29 cellular contexts compared by ENCODE assay signal in the genomic region with DNA sequence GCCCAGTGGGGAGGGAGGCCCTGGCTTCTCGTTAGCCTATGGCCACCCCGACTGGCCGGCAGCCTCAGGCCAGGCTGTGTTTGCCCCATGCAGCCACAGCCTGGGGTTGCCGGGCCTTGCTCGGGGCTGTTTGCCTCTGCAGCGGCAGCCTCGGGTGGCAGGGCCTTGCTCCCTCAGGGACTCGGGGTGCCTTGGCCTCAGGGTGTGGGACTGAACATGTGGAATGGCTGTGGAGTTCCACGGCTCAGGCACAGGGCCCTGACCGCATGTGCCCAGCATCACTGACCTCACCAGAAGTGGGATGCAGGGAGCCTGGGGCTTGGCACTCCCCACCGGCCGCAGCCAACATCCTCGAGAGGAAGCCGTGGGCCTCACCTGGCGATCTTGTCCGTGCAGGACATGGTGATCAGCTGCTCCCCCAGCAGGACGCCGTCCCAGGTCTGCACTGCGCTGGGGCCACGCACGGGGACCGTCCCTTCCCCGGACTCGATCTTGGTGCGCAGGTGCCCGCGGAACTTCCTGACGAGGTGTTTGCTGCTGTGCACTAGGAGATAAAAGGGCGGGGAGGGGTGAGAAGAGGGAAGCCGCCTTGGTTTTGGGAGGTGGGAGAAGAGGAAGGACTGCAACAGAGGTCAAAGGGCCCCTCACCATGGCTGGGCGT.
"Had no signal": no experiment of that assay in that cellular context is flagged by ENCODE, and none has a peak within 500 bp of the region (broad histone marks: within the 10 kb centered on the region; RNA-seq: fewer than 3 reads in every experiment).

No MANE protein-coding gene starts in this region.

- H3K9ac ChIP-seq: SK-N-SH had no signal

- H3K36me3 ChIP-seq: colonic mucosa, gastrocnemius medialis, pancreas, transverse colon, WERI-Rb-1 had no signal

- H3K9me3 ChIP-seq: body of pancreas, colonic mucosa, gastrocnemius medialis, pancreas, psoas muscle, SK-N-SH, testis, transverse colon had no signal

- H3K9me3 Mint-ChIP-seq: activated CD4-positive, alpha-beta memory T cell treated with anti-CD3 and anti-CD28 coated beads, Interleukin-2, amount 10 ng/mL, durations not matched to agents 7 days and 5 days; activated naive CD4-positive, alpha-beta T cell treated with anti-CD3 and anti-CD28 coated beads, Interleukin-2, amount 50 U/mL, for 72 hours; activated T-cell treated with anti-CD3 and anti-CD28 coated beads, Interleukin-2, amount 50 U/mL, for 72 hours; memory B cell; T-helper 1 cell treated with Interleukin-12 subunit alpha and Interleukin-12 subunit beta and Interleukin-4 antibody, amounts not matched to agents 30 μg/mL and 1 μg/mL, for 36 hours had no signal

- DNase-seq: activated CD4-positive, alpha-beta memory T cell treated with anti-CD3 and anti-CD28 coated beads, Interleukin-2, amount 10 ng/mL, durations not matched to agents 7 days and 5 days; activated CD4-positive, alpha-beta T cell treated with anti-CD3 and anti-CD28 coated beads for 48 hours; activated naive CD4-positive, alpha-beta T cell; activated T-cell treated with anti-CD3 and anti-CD28 coated beads, Interleukin-2, amount 50 U/mL, for 72 hours; body of pancreas; cerebellar nuclear complex; colonic mucosa; effector memory CD4-positive, alpha-beta T cell; erythroblast; gastrocnemius medialis; glutamatergic neuron; pancreas; psoas muscle; SK-N-SH; stimulated activated CD4-positive, alpha-beta T cell treated with anti-CD3 and anti-CD28 coated beads, Interleukin-15, amount 100 ng/mL, for 24 hours; stimulated activated CD4-positive, alpha-beta T cell treated with anti-CD3 and anti-CD28 coated beads, Interleukin-2, amount 100 ng/mL, for 24 hours; stimulated activated naive B cell treated with anti-CD40 and anti-IgM and Interleukin-4, amounts not matched to agents 10 μg/mL and 1 μg/mL and 100 μg/mL, for 72 hours; SW 1271; T-helper 9 cell; testis; transverse colon; WERI-Rb-1 had no signal

- H3K4me1 Mint-ChIP-seq: activated CD4-positive, alpha-beta memory T cell treated with anti-CD3 and anti-CD28 coated beads, Interleukin-2, amount 10 ng/mL, durations not matched to agents 7 days and 5 days; memory B cell; stimulated activated naive B cell treated with anti-CD40 and anti-IgM and Interleukin-4, amounts not matched to agents 10 μg/mL and 1 μg/mL and 100 μg/mL, for 72 hours had no signal

- H3K4me2 ChIP-seq: SK-N-SH, smooth muscle cell had no signal

- H3K27me3 ChIP-seq: body of pancreas, colonic mucosa, dorsolateral prefrontal cortex, gastrocnemius medialis, pancreas, testis, transverse colon had no signal

- H3K4me3 ChIP-seq: body of pancreas, colonic mucosa, dorsolateral prefrontal cortex, gastrocnemius medialis, pancreas, psoas muscle, smooth muscle cell, testis, transverse colon had no signal

- H3K36me3 Mint-ChIP-seq: activated naive CD4-positive, alpha-beta T cell treated with anti-CD3 and anti-CD28 coated beads, Interleukin-2, amount 50 U/mL, for 72 hours; naive thymus-derived CD8-positive, alpha-beta T cell; stimulated activated naive B cell treated with anti-CD40 and anti-IgM and Interleukin-4, amounts not matched to agents 10 μg/mL and 1 μg/mL and 100 μg/mL, for 72 hours had no signal

- H3K4me3 Mint-ChIP-seq: activated CD4-positive, alpha-beta memory T cell treated with anti-CD3 and anti-CD28 coated beads, Interleukin-2, amount 10 ng/mL, durations not matched to agents 7 days and 5 days; activated T-cell treated with anti-CD3 and anti-CD28 coated beads, Interleukin-2, amount 50 U/mL, for 72 hours; memory B cell; naive thymus-derived CD8-positive, alpha-beta T cell; stimulated activated naive B cell treated with anti-CD40 and anti-IgM and Interleukin-4, amounts not matched to agents 10 μg/mL and 1 μg/mL and 100 μg/mL, for 72 hours; T-helper 1 cell treated with Interleukin-12 subunit alpha and Interleukin-12 subunit beta and Interleukin-4 antibody, amounts not matched to agents 30 μg/mL and 1 μg/mL, for 36 hours had no signal

- H3K27ac ChIP-seq: body of pancreas, colonic mucosa, gastrocnemius medialis, pancreas, psoas muscle, testis, transverse colon, WERI-Rb-1 had no signal

- ATAC-seq: activated CD4-positive, CD25-positive, alpha-beta regulatory T cell treated with anti-CD3 and anti-CD28 coated beads, Interleukin-2, amount 50 U/mL, for 24 hours; activated naive CD4-positive, alpha-beta T cell treated with anti-CD3 and anti-CD28 coated beads, Interleukin-2, amount 50 U/mL, for 72 hours; activated T-cell treated with anti-CD3 and anti-CD28 coated beads, Interleukin-2, amount 50 U/mL, for 72 hours; body of pancreas; gastrocnemius medialis; naive thymus-derived CD8-positive, alpha-beta T cell; pancreas; psoas muscle; stimulated activated naive B cell treated with anti-CD40 and anti-IgM and Interleukin-4, amounts not matched to agents 10 μg/mL and 1 μg/mL and 100 μg/mL, for 72 hours had no signal

- H3K4me1 ChIP-seq: body of pancreas, colonic mucosa, gastrocnemius medialis, pancreas, psoas muscle, testis, transverse colon had no signal

- H3K27me3 Mint-ChIP-seq: activated CD4-positive, alpha-beta memory T cell treated with anti-CD3 and anti-CD28 coated beads, Interleukin-2, amount 10 ng/mL, durations not matched to agents 7 days and 5 days; stimulated activated naive B cell treated with anti-CD40 and anti-IgM and Interleukin-4, amounts not matched to agents 10 μg/mL and 1 μg/mL and 100 μg/mL, for 72 hours had no signal

- H3K27ac Mint-ChIP-seq: activated CD4-positive, alpha-beta memory T cell treated with anti-CD3 and anti-CD28 coated beads, Interleukin-2, amount 10 ng/mL, durations not matched to agents 7 days and 5 days; activated naive CD4-positive, alpha-beta T cell treated with anti-CD3 and anti-CD28 coated beads, Interleukin-2, amount 50 U/mL, for 72 hours; activated T-cell treated with anti-CD3 and anti-CD28 coated beads, Interleukin-2, amount 50 U/mL, for 72 hours; memory B cell; naive thymus-derived CD8-positive, alpha-beta T cell; stimulated activated naive B cell treated with anti-CD40 and anti-IgM and Interleukin-4, amounts not matched to agents 10 μg/mL and 1 μg/mL and 100 μg/mL, for 72 hours; T-helper 1 cell treated with Interleukin-12 subunit alpha and Interleukin-12 subunit beta and Interleukin-4 antibody, amounts not matched to agents 30 μg/mL and 1 μg/mL, for 36 hours had no signal
